In the genomic region with DNA sequence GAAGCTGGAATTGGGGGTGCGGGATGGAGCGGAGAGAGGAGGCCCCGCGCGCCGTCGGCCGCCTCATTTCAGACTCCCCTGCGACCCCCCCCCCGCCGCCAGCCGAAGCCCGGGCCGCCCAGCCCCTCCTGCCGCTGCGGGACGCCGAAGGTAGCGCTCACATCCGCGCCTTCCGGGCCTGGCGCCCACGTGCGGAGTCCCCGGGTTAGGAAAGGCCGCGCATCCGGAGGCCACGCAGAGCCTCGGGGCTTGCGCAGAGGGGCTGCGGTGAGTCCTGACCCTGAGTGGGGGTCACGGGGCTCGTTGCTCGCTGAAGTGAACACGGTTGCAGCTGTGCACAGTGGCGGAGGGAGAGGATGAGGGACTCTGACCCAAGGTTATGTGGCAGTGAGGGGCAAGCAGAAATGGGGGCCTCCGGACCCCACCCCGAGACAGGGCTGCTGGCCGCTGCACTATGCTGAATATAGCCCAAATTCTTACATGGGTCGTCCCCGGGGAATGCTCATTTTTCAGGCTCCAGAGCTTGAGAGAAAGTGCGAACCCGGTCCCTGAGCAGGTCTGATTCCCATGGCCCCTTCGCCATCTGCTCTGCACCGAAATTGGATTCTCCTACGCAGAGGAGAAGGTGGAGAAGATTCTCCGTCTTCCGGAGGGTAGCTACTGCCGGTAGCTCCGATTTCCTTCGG, we compare ENCODE assay signal across 1 cellular context.
A peak's percentile ranks its signal among the peaks of the same experiment; 100 is the strongest.
TF ChIP-seq lines count a peak whose summit lies in the region.

No MANE protein-coding gene starts in this region.

TF ChIP-seq in K562, 482 proteins besides CTCF, POLR2A, EP300 and RAD21 (continued from another document and continues in another):
- TF ChIP-seq, protein P1, sequence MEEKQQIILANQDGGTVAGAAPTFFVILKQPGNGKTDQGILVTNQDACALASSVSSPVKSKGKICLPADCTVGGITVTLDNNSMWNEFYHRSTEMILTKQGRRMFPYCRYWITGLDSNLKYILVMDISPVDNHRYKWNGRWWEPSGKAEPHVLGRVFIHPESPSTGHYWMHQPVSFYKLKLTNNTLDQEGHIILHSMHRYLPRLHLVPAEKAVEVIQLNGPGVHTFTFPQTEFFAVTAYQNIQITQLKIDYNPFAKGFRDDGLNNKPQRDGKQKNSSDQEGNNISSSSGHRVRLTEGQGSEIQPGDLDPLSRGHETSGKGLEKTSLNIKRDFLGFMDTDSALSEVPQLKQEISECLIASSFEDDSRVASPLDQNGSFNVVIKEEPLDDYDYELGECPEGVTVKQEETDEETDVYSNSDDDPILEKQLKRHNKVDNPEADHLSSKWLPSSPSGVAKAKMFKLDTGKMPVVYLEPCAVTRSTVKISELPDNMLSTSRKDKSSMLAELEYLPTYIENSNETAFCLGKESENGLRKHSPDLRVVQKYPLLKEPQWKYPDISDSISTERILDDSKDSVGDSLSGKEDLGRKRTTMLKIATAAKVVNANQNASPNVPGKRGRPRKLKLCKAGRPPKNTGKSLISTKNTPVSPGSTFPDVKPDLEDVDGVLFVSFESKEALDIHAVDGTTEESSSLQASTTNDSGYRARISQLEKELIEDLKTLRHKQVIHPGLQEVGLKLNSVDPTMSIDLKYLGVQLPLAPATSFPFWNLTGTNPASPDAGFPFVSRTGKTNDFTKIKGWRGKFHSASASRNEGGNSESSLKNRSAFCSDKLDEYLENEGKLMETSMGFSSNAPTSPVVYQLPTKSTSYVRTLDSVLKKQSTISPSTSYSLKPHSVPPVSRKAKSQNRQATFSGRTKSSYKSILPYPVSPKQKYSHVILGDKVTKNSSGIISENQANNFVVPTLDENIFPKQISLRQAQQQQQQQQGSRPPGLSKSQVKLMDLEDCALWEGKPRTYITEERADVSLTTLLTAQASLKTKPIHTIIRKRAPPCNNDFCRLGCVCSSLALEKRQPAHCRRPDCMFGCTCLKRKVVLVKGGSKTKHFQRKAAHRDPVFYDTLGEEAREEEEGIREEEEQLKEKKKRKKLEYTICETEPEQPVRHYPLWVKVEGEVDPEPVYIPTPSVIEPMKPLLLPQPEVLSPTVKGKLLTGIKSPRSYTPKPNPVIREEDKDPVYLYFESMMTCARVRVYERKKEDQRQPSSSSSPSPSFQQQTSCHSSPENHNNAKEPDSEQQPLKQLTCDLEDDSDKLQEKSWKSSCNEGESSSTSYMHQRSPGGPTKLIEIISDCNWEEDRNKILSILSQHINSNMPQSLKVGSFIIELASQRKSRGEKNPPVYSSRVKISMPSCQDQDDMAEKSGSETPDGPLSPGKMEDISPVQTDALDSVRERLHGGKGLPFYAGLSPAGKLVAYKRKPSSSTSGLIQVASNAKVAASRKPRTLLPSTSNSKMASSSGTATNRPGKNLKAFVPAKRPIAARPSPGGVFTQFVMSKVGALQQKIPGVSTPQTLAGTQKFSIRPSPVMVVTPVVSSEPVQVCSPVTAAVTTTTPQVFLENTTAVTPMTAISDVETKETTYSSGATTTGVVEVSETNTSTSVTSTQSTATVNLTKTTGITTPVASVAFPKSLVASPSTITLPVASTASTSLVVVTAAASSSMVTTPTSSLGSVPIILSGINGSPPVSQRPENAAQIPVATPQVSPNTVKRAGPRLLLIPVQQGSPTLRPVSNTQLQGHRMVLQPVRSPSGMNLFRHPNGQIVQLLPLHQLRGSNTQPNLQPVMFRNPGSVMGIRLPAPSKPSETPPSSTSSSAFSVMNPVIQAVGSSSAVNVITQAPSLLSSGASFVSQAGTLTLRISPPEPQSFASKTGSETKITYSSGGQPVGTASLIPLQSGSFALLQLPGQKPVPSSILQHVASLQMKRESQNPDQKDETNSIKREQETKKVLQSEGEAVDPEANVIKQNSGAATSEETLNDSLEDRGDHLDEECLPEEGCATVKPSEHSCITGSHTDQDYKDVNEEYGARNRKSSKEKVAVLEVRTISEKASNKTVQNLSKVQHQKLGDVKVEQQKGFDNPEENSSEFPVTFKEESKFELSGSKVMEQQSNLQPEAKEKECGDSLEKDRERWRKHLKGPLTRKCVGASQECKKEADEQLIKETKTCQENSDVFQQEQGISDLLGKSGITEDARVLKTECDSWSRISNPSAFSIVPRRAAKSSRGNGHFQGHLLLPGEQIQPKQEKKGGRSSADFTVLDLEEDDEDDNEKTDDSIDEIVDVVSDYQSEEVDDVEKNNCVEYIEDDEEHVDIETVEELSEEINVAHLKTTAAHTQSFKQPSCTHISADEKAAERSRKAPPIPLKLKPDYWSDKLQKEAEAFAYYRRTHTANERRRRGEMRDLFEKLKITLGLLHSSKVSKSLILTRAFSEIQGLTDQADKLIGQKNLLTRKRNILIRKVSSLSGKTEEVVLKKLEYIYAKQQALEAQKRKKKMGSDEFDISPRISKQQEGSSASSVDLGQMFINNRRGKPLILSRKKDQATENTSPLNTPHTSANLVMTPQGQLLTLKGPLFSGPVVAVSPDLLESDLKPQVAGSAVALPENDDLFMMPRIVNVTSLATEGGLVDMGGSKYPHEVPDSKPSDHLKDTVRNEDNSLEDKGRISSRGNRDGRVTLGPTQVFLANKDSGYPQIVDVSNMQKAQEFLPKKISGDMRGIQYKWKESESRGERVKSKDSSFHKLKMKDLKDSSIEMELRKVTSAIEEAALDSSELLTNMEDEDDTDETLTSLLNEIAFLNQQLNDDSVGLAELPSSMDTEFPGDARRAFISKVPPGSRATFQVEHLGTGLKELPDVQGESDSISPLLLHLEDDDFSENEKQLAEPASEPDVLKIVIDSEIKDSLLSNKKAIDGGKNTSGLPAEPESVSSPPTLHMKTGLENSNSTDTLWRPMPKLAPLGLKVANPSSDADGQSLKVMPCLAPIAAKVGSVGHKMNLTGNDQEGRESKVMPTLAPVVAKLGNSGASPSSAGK (IDR thresholded peaks at IDR 0.05): peak; percentile 97
- no peak for TF ChIP-seq KAT8 (IDR thresholded peaks at IDR 0.05; ENCODE audit: low read depth)
- TF ChIP-seq U2AF2 (optimal IDR thresholded peaks at IDR 0.05; ENCODE audit: low read depth, low read length): no peak
- no peak for TF ChIP-seq BCL6 (CRISPR knock-in tag; IDR thresholded peaks at IDR 0.05)
- no peak for TF ChIP-seq KLF1 (tag; IDR thresholded peaks at IDR 0.05)
- TF ChIP-seq ZNF253 (CRISPR knock-in tag; conservative IDR thresholded peaks at IDR 0.05): no peak
- TF ChIP-seq MAFG (tag; conservative IDR thresholded peaks at IDR 0.05): no peak
- TF ChIP-seq RFX1 (IDR thresholded peaks at IDR 0.05): no peak
- no peak for TF ChIP-seq SMAD2 (IDR thresholded peaks at IDR 0.05; ENCODE audit: low read depth, low read length)
- TF ChIP-seq ZNF511 (CRISPR knock-in tag; IDR thresholded peaks at IDR 0.05): peak; percentile 97
- TF ChIP-seq, protein P2, sequence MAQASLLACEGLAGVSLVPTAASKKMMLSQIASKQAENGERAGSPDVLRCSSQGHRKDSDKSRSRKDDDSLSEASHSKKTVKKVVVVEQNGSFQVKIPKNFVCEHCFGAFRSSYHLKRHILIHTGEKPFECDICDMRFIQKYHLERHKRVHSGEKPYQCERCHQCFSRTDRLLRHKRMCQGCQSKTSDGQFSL (CRISPR knock-in tag; IDR thresholded peaks at IDR 0.05): peak; percentile 82; the same call in 1 of the 2 replicates
- TF ChIP-seq, protein P2 (tag; IDR thresholded peaks at IDR 0.05): peak in 1 of 2 experiments; percentile 89; a peak in 2 of 4 replicates
- no peak for TF ChIP-seq MEF2D (tag; conservative IDR thresholded peaks at IDR 0.05; ENCODE audit: low read depth)
- no peak for TF ChIP-seq CLOCK (CRISPR knock-in tag; IDR thresholded peaks at IDR 0.05; ENCODE audit: borderline replicate concordance)
- no peak for TF ChIP-seq CBX1 (IDR thresholded peaks at IDR 0.05; ENCODE audit: low read depth)
- no peak for TF ChIP-seq NFXL1 (CRISPR knock-in tag; IDR thresholded peaks at IDR 0.05)
- TF ChIP-seq STAT5B (CRISPR knock-in tag; IDR thresholded peaks at IDR 0.05): no peak
- TF ChIP-seq ZNF407 (IDR thresholded peaks at IDR 0.05; ENCODE audit: low read depth): no peak
- TF ChIP-seq TOE1 (IDR thresholded peaks at IDR 0.05; ENCODE audit: borderline replicate concordance): no peak
- no peak for TF ChIP-seq TOE1 (CRISPR knock-in tag; IDR thresholded peaks at IDR 0.05; ENCODE audit: borderline replicate concordance, low read depth)
- no peak for TF ChIP-seq PURB (CRISPR knock-in tag; IDR thresholded peaks at IDR 0.05; ENCODE audit: low read depth)
- no peak for TF ChIP-seq ARID1B (IDR thresholded peaks at IDR 0.05)
- TF ChIP-seq ZBTB12 (CRISPR knock-in tag; IDR thresholded peaks at IDR 0.05): no peak
- TF ChIP-seq SMARCA5 (IDR thresholded peaks at IDR 0.05): no peak
- no peak for TF ChIP-seq ASH1L (IDR thresholded peaks at IDR 0.05; ENCODE audit: borderline replicate concordance, low read depth, partially characterized antibody)
- TF ChIP-seq GATAD2B (IDR thresholded peaks at IDR 0.05; ENCODE audit: borderline replicate concordance): no peak
- no peak for TF ChIP-seq FOXJ3 (CRISPR knock-in tag; IDR thresholded peaks at IDR 0.05)
- TF ChIP-seq COPS2 (conservative IDR thresholded peaks at IDR 0.05): no peak
- TF ChIP-seq PCBP2 (IDR thresholded peaks at IDR 0.05; ENCODE audit: low read depth, low read length, poor library complexity, severe bottlenecking): no peak
